Comparison of ENCODE assay signal across 8 cellular contexts in genomic region chrX:11558972-11559371, GRCh38.
DNase-seq lines count a peak whose midpoint lies in the region; ATAC-seq and TF ChIP-seq lines count a peak whose summit lies in the region.

No MANE protein-coding gene starts in this region.

- CTCF ChIA-PET in GM10248 (lab: Yijun Ruan, JAX), result interaction anchor here (1.0 to 3.3 kb wide), 4 partner anchors 9 to 27 kb away, joined by 3 to 14 read pairs (median 4); no protein-coding TSS in a partner anchor

- H3K36me3 ChIP-seq in KMS-11 (ENCODE audit: insufficient read depth), result no peaks in the 10 kb centered on the region

- H3K4me1 ChIP-seq in KMS-11 (ENCODE audit: low read depth, poor library complexity, severe bottlenecking), result no peaks in the 10 kb centered on the region

- no peaks in the 10 kb centered on the region for H3K4me1 Mint-ChIP-seq in activated T-helper 17 cell treated with anti-CD3 and anti-CD28 coated beads, Interleukin-2, amount 50 U/mL, for 72 hours

- no peaks in the 10 kb centered on the region for H3K36me3 Mint-ChIP-seq in activated T-helper 17 cell treated with anti-CD3 and anti-CD28 coated beads, Interleukin-2, amount 50 U/mL, for 72 hours (ENCODE audit: low read depth)

- no peak overlapping the region for H3K27ac ChIP-seq in KMS-11

- H3K4me3 Mint-ChIP-seq in activated T-helper 17 cell treated with anti-CD3 and anti-CD28 coated beads, Interleukin-2, amount 50 U/mL, for 72 hours, result no peak overlapping the region

- H3K4me3 ChIP-seq in KMS-11 (IDR thresholded peaks at IDR 0.05; ENCODE audit: insufficient read depth, low read depth, low read length) (no peak overlapping the region), fibroblast of villous mesenchyme (ENCODE audit: low read depth, low read length) (no peak overlapping the region)

- POLR2A ChIA-PET in GM10248 (lab: Yijun Ruan, JAX), result no interaction called here

- no peak overlapping the region for H3K4me2 ChIP-seq in KMS-11

- no peak overlapping the region for H3K9ac ChIP-seq in KMS-11

- no peaks in the 10 kb centered on the region for H3K9me3 Mint-ChIP-seq in activated T-helper 17 cell treated with anti-CD3 and anti-CD28 coated beads, Interleukin-2, amount 50 U/mL, for 72 hours

- H3K27me3 Mint-ChIP-seq in activated T-helper 17 cell treated with anti-CD3 and anti-CD28 coated beads, Interleukin-2, amount 50 U/mL, for 72 hours, result no peaks in the 10 kb centered on the region

- peak; percentile 24 for DNase-seq in GM10248 (ENCODE audit: extremely low spot score)
- DNase-seq in activated CD4-positive, alpha-beta T cell treated with anti-CD3 and anti-CD28 coated beads, Interleukin-2, amount 50 U/mL, for 1 hour, result peak; percentile 27
- no peak for DNase-seq in fibroblast of villous mesenchyme (ENCODE audit: low read depth)
- DNase-seq in stimulated activated CD8-positive, alpha-beta memory T cell treated with anti-CD3 and anti-CD28 coated beads, Interleukin-15, amount 100 ng/mL, for 1 hour (ENCODE audit: low read depth), result peak; percentile 0
- DNase-seq in GOT3 (lab: John Stamatoyannopoulos, UW), result no peak

- H4K20me1 ChIP-seq in KMS-11 (ENCODE audit: insufficient read depth), result no peaks in the 10 kb centered on the region

- no peak overlapping the region for H2AFZ ChIP-seq in KMS-11 (ENCODE audit: low read depth)

- no peak for ATAC-seq in activated T-helper 17 cell treated with anti-CD3 and anti-CD28 coated beads, Interleukin-2, amount 50 U/mL, for 72 hours (replicated peaks)
- no peak for ATAC-seq in HG02759 (IDR thresholded peaks at IDR 0.05; ENCODE audit: unreplicated experiment)

- H3K27ac Mint-ChIP-seq in activated T-helper 17 cell treated with anti-CD3 and anti-CD28 coated beads, Interleukin-2, amount 50 U/mL, for 72 hours, result no peak overlapping the region

- no peaks in the 10 kb centered on the region for H3K79me2 ChIP-seq in KMS-11 (ENCODE audit: insufficient read depth, low read depth)

- H3K27me3 ChIP-seq in KMS-11 (ENCODE audit: insufficient read depth, low read depth), result no peaks in the 10 kb centered on the region

- no peak for TF ChIP-seq CTCF in GM10248 (IDR thresholded peaks at IDR 0.05; ENCODE audit: control extremely low read depth, extremely low read depth, low read depth, missing control alignments)
- peak; percentile 56 for TF ChIP-seq CTCF in KMS-11 (conservative IDR thresholded peaks at IDR 0.05; ENCODE audit: low read depth, low read length)
- peak; percentile 35 for TF ChIP-seq CTCF in fibroblast of villous mesenchyme (IDR thresholded peaks at IDR 0.05; ENCODE audit: insufficient read depth, low read depth, low read length)

Comparison
In these comparisons a context has a peak if more than half of its experiments do, and no peak if none do; other contexts are left out.
1. DNase-seq: peak in GM10248 (single experiment), activated CD4-positive, alpha-beta T cell treated with anti-CD3 and anti-CD28 coated beads, Interleukin-2, amount 50 U/mL, for 1 hour (single experiment) and stimulated activated CD8-positive, alpha-beta memory T cell treated with anti-CD3 and anti-CD28 coated beads, Interleukin-15, amount 100 ng/mL, for 1 hour (single experiment); none in fibroblast of villous mesenchyme (single experiment) and GOT3 (single experiment).